Comparison of ENCODE assay signal across 2 cellular contexts in the genomic region with DNA sequence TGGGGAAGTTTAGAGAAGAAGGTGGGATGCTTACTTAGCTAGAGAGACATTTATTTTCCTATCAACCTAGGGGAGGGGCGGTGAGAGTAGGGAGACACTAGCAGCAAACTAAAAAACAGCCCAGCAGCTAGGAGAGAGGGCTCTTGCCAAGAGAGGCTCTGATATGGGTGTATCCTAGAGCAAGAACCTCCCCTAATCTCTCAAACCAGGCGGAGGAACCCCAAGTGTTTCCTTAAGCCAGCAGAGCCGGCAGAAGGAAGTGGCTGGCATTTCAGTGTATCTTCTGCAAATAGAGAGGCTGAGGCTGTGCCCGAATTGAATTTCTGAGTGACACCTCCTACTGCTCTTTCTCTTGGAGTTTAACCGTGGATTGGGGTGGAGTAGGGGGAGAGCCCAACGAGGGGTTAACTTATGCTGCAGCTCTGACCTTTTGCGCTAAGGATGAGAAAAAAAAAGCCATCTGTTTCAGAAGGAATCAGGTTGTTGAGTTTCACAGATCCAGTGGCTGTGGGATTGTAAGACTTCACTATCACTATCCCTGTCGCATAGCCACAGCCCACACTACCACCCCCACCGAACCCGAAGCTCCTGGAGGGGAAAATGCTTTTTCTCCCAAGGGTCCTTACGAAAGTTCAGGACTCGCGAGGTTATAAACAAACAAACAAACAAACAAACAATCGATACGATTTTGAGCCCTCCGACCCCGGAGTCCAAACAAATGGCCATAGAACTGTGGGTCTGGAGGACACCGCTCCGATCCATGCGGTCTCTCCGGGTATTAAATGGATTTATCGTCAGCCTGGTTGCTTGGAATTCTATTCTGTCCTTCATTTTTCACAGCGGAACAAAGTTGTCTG.
TF ChIP-seq lines count a peak whose summit lies in the region.

No MANE protein-coding gene starts in this region.

TF ChIP-seq in GM23338, 12 proteins besides CTCF, POLR2A, EP300 and RAD21 (continued from another document and continues in another):
- TF ChIP-seq EZH2phosphoT487 (IDR thresholded peaks at IDR 0.05; ENCODE audit: unreplicated experiment) (no peak), POLR2AphosphoS5 (IDR thresholded peaks at IDR 0.05; ENCODE audit: low read depth) (no peak), STAT1 (IDR thresholded peaks at IDR 0.05; ENCODE audit: unreplicated experiment) (no peak), NANOG (IDR thresholded peaks at IDR 0.05; ENCODE audit: borderline replicate concordance) (no peak), ZNF114 (CRISPR knock-in tag; IDR thresholded peaks at IDR 0.05) (no peak), ZNF331 (CRISPR knock-in tag; IDR thresholded peaks at IDR 0.05; ENCODE audit: low read depth) (no peak), EZH2 (IDR thresholded peaks at IDR 0.05; ENCODE audit: low read depth, unreplicated experiment) (no peak)
- TF ChIP-seq, protein P1, sequence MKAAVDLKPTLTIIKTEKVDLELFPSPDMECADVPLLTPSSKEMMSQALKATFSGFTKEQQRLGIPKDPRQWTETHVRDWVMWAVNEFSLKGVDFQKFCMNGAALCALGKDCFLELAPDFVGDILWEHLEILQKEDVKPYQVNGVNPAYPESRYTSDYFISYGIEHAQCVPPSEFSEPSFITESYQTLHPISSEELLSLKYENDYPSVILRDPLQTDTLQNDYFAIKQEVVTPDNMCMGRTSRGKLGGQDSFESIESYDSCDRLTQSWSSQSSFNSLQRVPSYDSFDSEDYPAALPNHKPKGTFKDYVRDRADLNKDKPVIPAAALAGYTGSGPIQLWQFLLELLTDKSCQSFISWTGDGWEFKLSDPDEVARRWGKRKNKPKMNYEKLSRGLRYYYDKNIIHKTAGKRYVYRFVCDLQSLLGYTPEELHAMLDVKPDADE (IDR thresholded peaks at IDR 0.05): no peak
- TF ChIP-seq, protein P2, sequence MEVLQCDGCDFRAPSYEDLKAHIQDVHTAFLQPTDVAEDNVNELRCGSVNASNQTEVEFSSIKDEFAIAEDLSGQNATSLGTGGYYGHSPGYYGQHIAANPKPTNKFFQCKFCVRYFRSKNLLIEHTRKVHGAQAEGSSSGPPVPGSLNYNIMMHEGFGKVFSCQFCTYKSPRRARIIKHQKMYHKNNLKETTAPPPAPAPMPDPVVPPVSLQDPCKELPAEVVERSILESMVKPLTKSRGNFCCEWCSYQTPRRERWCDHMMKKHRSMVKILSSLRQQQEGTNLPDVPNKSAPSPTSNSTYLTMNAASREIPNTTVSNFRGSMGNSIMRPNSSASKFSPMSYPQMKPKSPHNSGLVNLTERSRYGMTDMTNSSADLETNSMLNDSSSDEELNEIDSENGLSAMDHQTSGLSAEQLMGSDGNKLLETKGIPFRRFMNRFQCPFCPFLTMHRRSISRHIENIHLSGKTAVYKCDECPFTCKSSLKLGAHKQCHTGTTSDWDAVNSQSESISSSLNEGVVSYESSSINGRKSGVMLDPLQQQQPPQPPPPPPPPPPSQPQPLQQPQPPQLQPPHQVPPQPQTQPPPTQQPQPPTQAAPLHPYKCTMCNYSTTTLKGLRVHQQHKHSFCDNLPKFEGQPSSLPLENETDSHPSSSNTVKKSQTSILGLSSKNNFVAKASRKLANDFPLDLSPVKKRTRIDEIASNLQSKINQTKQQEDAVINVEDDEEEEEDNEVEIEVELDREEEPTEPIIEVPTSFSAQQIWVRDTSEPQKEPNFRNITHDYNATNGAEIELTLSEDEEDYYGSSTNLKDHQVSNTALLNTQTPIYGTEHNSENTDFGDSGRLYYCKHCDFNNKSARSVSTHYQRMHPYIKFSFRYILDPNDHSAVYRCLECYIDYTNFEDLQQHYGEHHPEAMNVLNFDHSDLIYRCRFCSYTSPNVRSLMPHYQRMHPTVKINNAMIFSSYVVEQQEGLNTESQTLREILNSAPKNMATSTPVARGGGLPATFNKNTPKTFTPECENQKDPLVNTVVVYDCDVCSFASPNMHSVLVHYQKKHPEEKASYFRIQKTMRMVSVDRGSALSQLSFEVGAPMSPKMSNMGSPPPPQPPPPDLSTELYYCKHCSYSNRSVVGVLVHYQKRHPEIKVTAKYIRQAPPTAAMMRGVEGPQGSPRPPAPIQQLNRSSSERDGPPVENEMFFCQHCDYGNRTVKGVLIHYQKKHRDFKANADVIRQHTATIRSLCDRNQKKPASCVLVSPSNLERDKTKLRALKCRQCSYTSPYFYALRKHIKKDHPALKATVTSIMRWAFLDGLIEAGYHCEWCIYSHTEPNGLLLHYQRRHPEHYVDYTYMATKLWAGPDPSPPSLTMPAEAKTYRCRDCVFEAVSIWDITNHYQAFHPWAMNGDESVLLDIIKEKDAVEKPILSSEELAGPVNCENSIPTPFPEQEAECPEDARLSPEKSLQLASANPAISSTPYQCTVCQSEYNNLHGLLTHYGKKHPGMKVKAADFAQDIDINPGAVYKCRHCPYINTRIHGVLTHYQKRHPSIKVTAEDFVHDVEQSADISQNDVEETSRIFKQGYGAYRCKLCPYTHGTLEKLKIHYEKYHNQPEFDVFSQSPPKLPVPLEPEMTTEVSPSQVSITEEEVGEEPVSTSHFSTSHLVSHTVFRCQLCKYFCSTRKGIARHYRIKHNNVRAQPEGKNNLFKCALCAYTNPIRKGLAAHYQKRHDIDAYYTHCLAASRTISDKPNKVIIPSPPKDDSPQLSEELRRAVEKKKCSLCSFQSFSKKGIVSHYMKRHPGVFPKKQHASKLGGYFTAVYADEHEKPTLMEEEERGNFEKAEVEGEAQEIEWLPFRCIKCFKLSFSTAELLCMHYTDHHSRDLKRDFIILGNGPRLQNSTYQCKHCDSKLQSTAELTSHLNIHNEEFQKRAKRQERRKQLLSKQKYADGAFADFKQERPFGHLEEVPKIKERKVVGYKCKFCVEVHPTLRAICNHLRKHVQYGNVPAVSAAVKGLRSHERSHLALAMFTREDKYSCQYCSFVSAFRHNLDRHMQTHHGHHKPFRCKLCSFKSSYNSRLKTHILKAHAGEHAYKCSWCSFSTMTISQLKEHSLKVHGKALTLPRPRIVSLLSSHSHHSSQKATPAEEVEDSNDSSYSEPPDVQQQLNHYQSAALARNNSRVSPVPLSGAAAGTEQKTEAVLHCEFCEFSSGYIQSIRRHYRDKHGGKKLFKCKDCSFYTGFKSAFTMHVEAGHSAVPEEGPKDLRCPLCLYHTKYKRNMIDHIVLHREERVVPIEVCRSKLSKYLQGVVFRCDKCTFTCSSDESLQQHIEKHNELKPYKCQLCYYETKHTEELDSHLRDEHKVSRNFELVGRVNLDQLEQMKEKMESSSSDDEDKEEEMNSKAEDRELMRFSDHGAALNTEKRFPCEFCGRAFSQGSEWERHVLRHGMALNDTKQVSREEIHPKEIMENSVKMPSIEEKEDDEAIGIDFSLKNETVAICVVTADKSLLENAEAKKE (CRISPR knock-in tag; IDR thresholded peaks at IDR 0.05): no peak

TF ChIP-seq in GM12878, 131 proteins besides CTCF, POLR2A, EP300 and RAD21 (continued from another document):
- TF ChIP-seq NR2C2 (IDR thresholded peaks at IDR 0.05; ENCODE audit: borderline replicate concordance, control insufficient read depth, insufficient read length, low read depth) (no peak), KDM1A (IDR thresholded peaks at IDR 0.05; ENCODE audit: borderline replicate concordance) (no peak), ZNF24 (IDR thresholded peaks at IDR 0.05) (no peak), TBL1XR1 (IDR thresholded peaks at IDR 0.05; ENCODE audit: low read depth, low read length) (no peak)
TF ChIP-seq in GM12878: peak in this region for 0.
